In genomic region chr1:1858382-1859086, GRCh38 we compare ENCODE assay signal across 8 cellular contexts. TPM values are rescaled to one million over a fixed set of nuclear protein-coding genes. Genes with fewer than 3 reads are reported as not detected.
DNase-seq lines count a peak whose midpoint lies in the region; ATAC-seq, FAIRE-seq and TF ChIP-seq lines count a peak whose summit lies in the region.

No MANE protein-coding gene starts in this region.

- no peak overlapping the region for H2AFZ ChIP-seq in keratinocyte (ENCODE audit: control insufficient read depth, low read length)

- H3K4me2 ChIP-seq in keratinocyte (ENCODE audit: control insufficient read depth, extremely low read depth, insufficient read depth, low read depth, low read length): peak overlapping the region; percentile 28

- peaks cover 19% of the 10 kb centered on the region for H3K4me1 ChIP-seq in RWPE2 (ENCODE audit: insufficient read depth, poor library complexity, severe bottlenecking)
- H3K4me1 ChIP-seq in keratinocyte (ENCODE audit: control insufficient read depth, extremely low read depth, insufficient read depth, low read length): peaks cover 26% of the 10 kb centered on the region

- H3K4me3 ChIP-seq in AG04449 (ENCODE audit: low read depth, low read length) (no peak overlapping the region), RWPE2 (ENCODE audit: severe bottlenecking) (no peak overlapping the region), keratinocyte (ENCODE audit: control insufficient read depth in 2 of 3, extremely low read depth in 1 of 3, insufficient read depth in 2 of 3, low read depth in 1 of 3, low read length in 3 of 3) (no peak overlapping the region)

- H3K9me1 ChIP-seq in keratinocyte (ENCODE audit: control insufficient read depth, extremely low read depth, insufficient read depth, low read length): peaks cover 8% of the 10 kb centered on the region

- H3K27me3 ChIP-seq in RWPE2 (ENCODE audit: insufficient read depth, poor library complexity, severe bottlenecking): no peaks in the 10 kb centered on the region
- no peaks in the 10 kb centered on the region for H3K27me3 ChIP-seq in keratinocyte (ENCODE audit: control insufficient read depth, extremely low read depth, insufficient read depth, low read length)

- H3K79me2 ChIP-seq in keratinocyte (ENCODE audit: control insufficient read depth, insufficient read depth, low read length): peaks cover 99% of the 10 kb centered on the region

- no peaks in the 10 kb centered on the region for H3K9me3 Mint-ChIP-seq in central memory CD8-positive, alpha-beta T cell
- no peaks in the 10 kb centered on the region for H3K9me3 Mint-ChIP-seq in stimulated activated effector memory CD8-positive, alpha-beta T cell treated with anti-CD3 and anti-CD28 coated beads, Interleukin-12 subunit alpha, Interleukin-12 subunit beta, amount 100 ng/mL, for 72 hours

- POLR2A ChIA-PET in AG04449 (lab: Yijun Ruan, JAX): interaction anchor here (1.1 kb wide), 1 partner anchor 50 kb away, joined by 4 read pairs; no protein-coding TSS in a partner anchor

- DNase-seq in AG04449 (ENCODE audit: low read depth, low spot score) (peak; percentile 29), GM13976 (ENCODE audit: low spot score) (peak; percentile 22), RWPE2 (ENCODE audit: low spot score) (no peak), keratinocyte (ENCODE audit: low read depth, low spot score) (no peak)
- DNase-seq in central memory CD8-positive, alpha-beta T cell (ENCODE audit: low spot score in 2 of 2): no peak
- DNase-seq in stimulated activated effector memory CD8-positive, alpha-beta T cell treated with anti-CD3 and anti-CD28 coated beads, Interleukin-12 subunit alpha, Interleukin-12 subunit beta, amount 100 ng/mL, for 72 hours (ENCODE audit: low spot score in 2 of 2): no peak
- no peak for DNase-seq in activated T-cell treated with anti-CD3 and anti-CD28 coated beads, Interleukin-2, amount 50 U/mL, for 1 hour

- peaks cover 72% of the 10 kb centered on the region for H4K20me1 ChIP-seq in keratinocyte (ENCODE audit: control insufficient read depth, extremely low read depth, insufficient read depth, low read length)

- peaks cover 29% of the 10 kb centered on the region for H3K36me3 ChIP-seq in RWPE2 (ENCODE audit: low read depth)
- H3K36me3 ChIP-seq in keratinocyte (ENCODE audit: control insufficient read depth in 2 of 2, extremely low read depth in 1 of 2, insufficient read depth in 2 of 2, low read length in 2 of 2): peaks cover 7 to 19% of the 10 kb centered on the region in 2 experiments

- peak overlapping the region; percentile 83 for H3K27ac Mint-ChIP-seq in central memory CD8-positive, alpha-beta T cell (ENCODE audit: low read depth)
- H3K27ac Mint-ChIP-seq in stimulated activated effector memory CD8-positive, alpha-beta T cell treated with anti-CD3 and anti-CD28 coated beads, Interleukin-12 subunit alpha, Interleukin-12 subunit beta, amount 100 ng/mL, for 72 hours: peak overlapping the region; percentile 81

- TF ChIP-seq CTCF in AG04449 (IDR thresholded peaks at IDR 0.05; ENCODE audit: insufficient read depth, low read length, missing control alignments): peak; percentile 53
- no peak for TF ChIP-seq CTCF in GM13976 (IDR thresholded peaks at IDR 0.05; ENCODE audit: borderline replicate concordance, control extremely low read depth, extremely low read depth, insufficient read depth, missing control alignments)
- peak; percentile 32 for TF ChIP-seq CTCF in RWPE2 (IDR thresholded peaks at IDR 0.05; ENCODE audit: poor library complexity, severe bottlenecking)
- TF ChIP-seq CTCF in keratinocyte (optimal IDR thresholded peaks at IDR 0.05 in 1 of 3, IDR thresholded peaks at IDR 0.05 in 1 of 3, conservative IDR thresholded peaks at IDR 0.05 in 1 of 3; ENCODE audit: extremely low read depth in 1 of 3, insufficient read depth in 2 of 3, low read length in 3 of 3): peak; percentile 31 to 64 (median 50)

- dilution Hi-C loops in keratinocyte (cut with MboI; ENCODE audit: extremely low pct_ligation_motif_present, low sequenced_read_pairs): no loop called here

- peaks cover 63% of the 10 kb centered on the region for H3K4me1 Mint-ChIP-seq in central memory CD8-positive, alpha-beta T cell
- peaks cover 74% of the 10 kb centered on the region for H3K4me1 Mint-ChIP-seq in stimulated activated effector memory CD8-positive, alpha-beta T cell treated with anti-CD3 and anti-CD28 coated beads, Interleukin-12 subunit alpha, Interleukin-12 subunit beta, amount 100 ng/mL, for 72 hours

- peak overlapping the region; percentile 29 for H3K4me3 Mint-ChIP-seq in central memory CD8-positive, alpha-beta T cell
- H3K4me3 Mint-ChIP-seq in stimulated activated effector memory CD8-positive, alpha-beta T cell treated with anti-CD3 and anti-CD28 coated beads, Interleukin-12 subunit alpha, Interleukin-12 subunit beta, amount 100 ng/mL, for 72 hours: no peak overlapping the region

- H3K9me3 ChIP-seq in RWPE2 (ENCODE audit: severe bottlenecking) (no peaks in the 10 kb centered on the region), keratinocyte (ENCODE audit: control insufficient read depth, low read depth, low read length) (no peaks in the 10 kb centered on the region)

- CTCF ChIA-PET in AG04449 (lab: Yijun Ruan, JAX): interaction anchor here (0.7 to 1.6 kb wide), 7 partner anchors 10 to 50 kb away, joined by 3 to 7 read pairs (median 4); no protein-coding TSS in a partner anchor

- in situ Hi-C loops in GM13976 (cut with MboI; ENCODE audit: low sequenced_read_pairs, unreplicated experiment): no loop called here

- H3K27ac ChIP-seq in RWPE2 (ENCODE audit: poor library complexity, severe bottlenecking) (peak overlapping the region; percentile 56), keratinocyte (ENCODE audit: control insufficient read depth, insufficient read depth, low read length) (peak overlapping the region; percentile 58)

- no peaks in the 10 kb centered on the region for H3K27me3 Mint-ChIP-seq in central memory CD8-positive, alpha-beta T cell

- FAIRE-seq in keratinocyte (lab: Jason Lieb, UNC): peak; percentile 41

- peak overlapping the region; percentile 11 for H3K9ac ChIP-seq in keratinocyte (ENCODE audit: control insufficient read depth, extremely low read depth, insufficient read depth, low read length)

- ATAC-seq in RWPE2 (ENCODE audit: low read depth) (peak; percentile 27; the same call in 2 of the 3 replicates), GM18870 (IDR thresholded peaks at IDR 0.05; ENCODE audit: unreplicated experiment) (no peak)
- peak; percentile 41 for ATAC-seq in central memory CD8-positive, alpha-beta T cell (replicated peaks; ENCODE audit: extremely low read depth, poor library complexity, severe bottlenecking)
- ATAC-seq in stimulated activated effector memory CD8-positive, alpha-beta T cell treated with anti-CD3 and anti-CD28 coated beads, Interleukin-12 subunit alpha, Interleukin-12 subunit beta, amount 100 ng/mL, for 72 hours: no peak

- peaks cover 5% of the 10 kb centered on the region for H3K36me3 Mint-ChIP-seq in central memory CD8-positive, alpha-beta T cell (ENCODE audit: insufficient read depth)
- H3K36me3 Mint-ChIP-seq in stimulated activated effector memory CD8-positive, alpha-beta T cell treated with anti-CD3 and anti-CD28 coated beads, Interleukin-12 subunit alpha, Interleukin-12 subunit beta, amount 100 ng/mL, for 72 hours: peaks cover 27% of the 10 kb centered on the region

RNA-seq across cellular contexts. Expression of gene GNB1, which starts 32.4 kb away (rescaled TPM):
- polyA plus RNA-seq in keratinocyte: 352 to 441 TPM (median 364 TPM) in 3 replicates
- 233 TPM for polyA plus RNA-seq in keratinocyte (2011; ENCODE audit: low read depth)
- polyA plus RNA-seq in keratinocyte (2011; cell fraction: cytosol; rRNA removed): 438 and 465 TPM in 2 replicates
- polyA plus RNA-seq in keratinocyte (2011; cell fraction: nucleus; rRNA removed): 268 and 296 TPM in 2 replicates
- polyA plus RNA-seq in keratinocyte (2012; ENCODE audit: low replicate concordance): 230 and 477 TPM in 2 replicates
- polyA minus RNA-seq in keratinocyte: 579 to 781 TPM (median 600 TPM) in 3 replicates
- 406 TPM for polyA minus RNA-seq in keratinocyte (2011; cell fraction: cytosol; rRNA and poly(A)+ RNA removed)
- 112 and 177 TPM in 2 replicates for polyA minus RNA-seq in keratinocyte (2011; cell fraction: nucleus; rRNA and poly(A)+ RNA removed)

RNA-seq across cellular contexts. Expression of gene CALML6, which starts 56.5 kb away (rescaled TPM):
- 0.08 to 0.45 TPM in 2 of 3 replicates, not detected in the other for polyA plus RNA-seq in keratinocyte
- polyA plus RNA-seq in keratinocyte (2011; ENCODE audit: low read depth): 0.26 TPM
- not detected in 2 replicates for polyA plus RNA-seq in keratinocyte (2011; cell fraction: cytosol; rRNA removed)
- 2.6 and 3.3 TPM in 2 replicates for polyA plus RNA-seq in keratinocyte (2011; cell fraction: nucleus; rRNA removed)
- polyA plus RNA-seq in keratinocyte (2012; ENCODE audit: low replicate concordance): 0.11 and 0.71 TPM in 2 replicates
- 0.36 TPM in 1 of 3 replicates, not detected in the others for polyA minus RNA-seq in keratinocyte
- polyA minus RNA-seq in keratinocyte (2011; cell fraction: cytosol; rRNA and poly(A)+ RNA removed): not detected
- polyA minus RNA-seq in keratinocyte (2011; cell fraction: nucleus; rRNA and poly(A)+ RNA removed): 0.62 TPM in 1 of 2 replicates, not detected in the other

Comparison
In these comparisons a context has a peak if more than half of its experiments do, and no peak if none do; other contexts are left out.
1. DNase-seq: peak in AG04449 (single experiment) and GM13976 (single experiment); none in RWPE2 (single experiment), central memory CD8-positive, alpha-beta T cell (0 of 2), keratinocyte (single experiment), stimulated activated effector memory CD8-positive, alpha-beta T cell treated with anti-CD3 and anti-CD28 coated beads, Interleukin-12 subunit alpha, Interleukin-12 subunit beta, amount 100 ng/mL, for 72 hours (0 of 2) and activated T-cell treated with anti-CD3 and anti-CD28 coated beads, Interleukin-2, amount 50 U/mL, for 1 hour (single experiment).
2. ATAC-seq: peak in RWPE2 (single experiment) and central memory CD8-positive, alpha-beta T cell (single experiment); none in stimulated activated effector memory CD8-positive, alpha-beta T cell treated with anti-CD3 and anti-CD28 coated beads, Interleukin-12 subunit alpha, Interleukin-12 subunit beta, amount 100 ng/mL, for 72 hours (single experiment) and GM18870 (single experiment).